1 cellular context compared by ENCODE assay signal in the genomic region with DNA sequence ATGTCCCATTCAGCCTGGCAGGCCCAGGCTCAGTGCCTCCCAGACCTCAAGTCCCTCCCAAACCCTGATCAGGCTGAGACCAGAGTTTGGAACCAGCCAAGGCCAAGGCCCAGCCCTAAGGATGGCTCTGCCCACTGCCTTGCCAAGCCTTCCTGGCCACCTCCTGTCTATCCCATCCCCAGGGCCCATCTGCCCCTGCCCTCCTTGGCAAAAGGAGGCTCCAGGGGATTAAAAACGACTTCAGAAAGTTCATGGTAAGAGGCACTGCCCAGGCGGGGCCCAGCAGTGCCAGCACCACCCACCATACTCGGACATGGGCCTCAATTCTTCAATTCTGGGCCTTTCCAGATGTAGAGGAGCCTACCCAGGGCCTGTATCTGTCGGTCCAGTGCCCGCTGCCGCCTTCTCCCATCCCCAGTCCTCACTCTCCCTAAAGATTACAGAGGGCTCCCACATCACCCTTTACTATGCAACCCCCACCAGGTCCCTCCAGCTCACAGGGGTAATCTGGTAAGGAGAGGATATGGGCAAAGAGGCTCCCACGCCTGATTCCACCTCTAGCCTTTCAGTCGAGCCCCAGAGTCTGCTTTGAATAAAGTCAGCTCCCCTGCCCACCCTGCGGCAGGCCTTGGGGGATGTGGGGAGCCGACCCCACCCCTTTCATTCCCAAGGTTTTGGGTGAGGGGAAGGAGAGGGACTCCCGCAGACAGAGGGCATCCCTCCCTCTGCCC.
TF ChIP-seq lines count a peak whose summit lies in the region.

No MANE protein-coding gene starts in this region.

TF ChIP-seq in K562, 482 proteins besides CTCF, POLR2A, EP300 and RAD21:
- TF ChIP-seq MEF2D (tag; conservative IDR thresholded peaks at IDR 0.05; ENCODE audit: low read depth) = no peak
- TF ChIP-seq FOXA3 (CRISPR knock-in tag; conservative IDR thresholded peaks at IDR 0.05 in 1 of 2, IDR thresholded peaks at IDR 0.05 in 1 of 2) = 0 out of 4 replicates have a peak, but pooled peaks of 1 of the 2 experiments have one; percentile 62
- no peak for TF ChIP-seq DACH1 (IDR thresholded peaks at IDR 0.05; ENCODE audit: partially characterized antibody)
- TF ChIP-seq SMAD1 (IDR thresholded peaks at IDR 0.05; ENCODE audit: low read depth, low read length, partially characterized antibody) = no peak
- TF ChIP-seq, protein P1, sequence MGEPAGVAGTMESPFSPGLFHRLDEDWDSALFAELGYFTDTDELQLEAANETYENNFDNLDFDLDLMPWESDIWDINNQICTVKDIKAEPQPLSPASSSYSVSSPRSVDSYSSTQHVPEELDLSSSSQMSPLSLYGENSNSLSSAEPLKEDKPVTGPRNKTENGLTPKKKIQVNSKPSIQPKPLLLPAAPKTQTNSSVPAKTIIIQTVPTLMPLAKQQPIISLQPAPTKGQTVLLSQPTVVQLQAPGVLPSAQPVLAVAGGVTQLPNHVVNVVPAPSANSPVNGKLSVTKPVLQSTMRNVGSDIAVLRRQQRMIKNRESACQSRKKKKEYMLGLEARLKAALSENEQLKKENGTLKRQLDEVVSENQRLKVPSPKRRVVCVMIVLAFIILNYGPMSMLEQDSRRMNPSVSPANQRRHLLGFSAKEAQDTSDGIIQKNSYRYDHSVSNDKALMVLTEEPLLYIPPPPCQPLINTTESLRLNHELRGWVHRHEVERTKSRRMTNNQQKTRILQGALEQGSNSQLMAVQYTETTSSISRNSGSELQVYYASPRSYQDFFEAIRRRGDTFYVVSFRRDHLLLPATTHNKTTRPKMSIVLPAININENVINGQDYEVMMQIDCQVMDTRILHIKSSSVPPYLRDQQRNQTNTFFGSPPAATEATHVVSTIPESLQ (CRISPR knock-in tag; IDR thresholded peaks at IDR 0.05) = no peak
- TF ChIP-seq JUN (IDR thresholded peaks at IDR 0.05; ENCODE audit: borderline replicate concordance, low read depth, low read length) = no peak
- TF ChIP-seq JUN (CRISPR knock-in tag; IDR thresholded peaks at IDR 0.05; ENCODE audit: borderline replicate concordance) = no peak
- TF ChIP-seq, protein P2, sequence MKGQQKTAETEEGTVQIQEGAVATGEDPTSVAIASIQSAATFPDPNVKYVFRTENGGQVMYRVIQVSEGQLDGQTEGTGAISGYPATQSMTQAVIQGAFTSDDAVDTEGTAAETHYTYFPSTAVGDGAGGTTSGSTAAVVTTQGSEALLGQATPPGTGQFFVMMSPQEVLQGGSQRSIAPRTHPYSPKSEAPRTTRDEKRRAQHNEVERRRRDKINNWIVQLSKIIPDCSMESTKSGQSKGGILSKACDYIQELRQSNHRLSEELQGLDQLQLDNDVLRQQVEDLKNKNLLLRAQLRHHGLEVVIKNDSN (CRISPR knock-in tag; IDR thresholded peaks at IDR 0.05) = 0 out of 2 replicates have a peak, but pooled peaks have one; percentile 8
- TF ChIP-seq, protein P3, sequence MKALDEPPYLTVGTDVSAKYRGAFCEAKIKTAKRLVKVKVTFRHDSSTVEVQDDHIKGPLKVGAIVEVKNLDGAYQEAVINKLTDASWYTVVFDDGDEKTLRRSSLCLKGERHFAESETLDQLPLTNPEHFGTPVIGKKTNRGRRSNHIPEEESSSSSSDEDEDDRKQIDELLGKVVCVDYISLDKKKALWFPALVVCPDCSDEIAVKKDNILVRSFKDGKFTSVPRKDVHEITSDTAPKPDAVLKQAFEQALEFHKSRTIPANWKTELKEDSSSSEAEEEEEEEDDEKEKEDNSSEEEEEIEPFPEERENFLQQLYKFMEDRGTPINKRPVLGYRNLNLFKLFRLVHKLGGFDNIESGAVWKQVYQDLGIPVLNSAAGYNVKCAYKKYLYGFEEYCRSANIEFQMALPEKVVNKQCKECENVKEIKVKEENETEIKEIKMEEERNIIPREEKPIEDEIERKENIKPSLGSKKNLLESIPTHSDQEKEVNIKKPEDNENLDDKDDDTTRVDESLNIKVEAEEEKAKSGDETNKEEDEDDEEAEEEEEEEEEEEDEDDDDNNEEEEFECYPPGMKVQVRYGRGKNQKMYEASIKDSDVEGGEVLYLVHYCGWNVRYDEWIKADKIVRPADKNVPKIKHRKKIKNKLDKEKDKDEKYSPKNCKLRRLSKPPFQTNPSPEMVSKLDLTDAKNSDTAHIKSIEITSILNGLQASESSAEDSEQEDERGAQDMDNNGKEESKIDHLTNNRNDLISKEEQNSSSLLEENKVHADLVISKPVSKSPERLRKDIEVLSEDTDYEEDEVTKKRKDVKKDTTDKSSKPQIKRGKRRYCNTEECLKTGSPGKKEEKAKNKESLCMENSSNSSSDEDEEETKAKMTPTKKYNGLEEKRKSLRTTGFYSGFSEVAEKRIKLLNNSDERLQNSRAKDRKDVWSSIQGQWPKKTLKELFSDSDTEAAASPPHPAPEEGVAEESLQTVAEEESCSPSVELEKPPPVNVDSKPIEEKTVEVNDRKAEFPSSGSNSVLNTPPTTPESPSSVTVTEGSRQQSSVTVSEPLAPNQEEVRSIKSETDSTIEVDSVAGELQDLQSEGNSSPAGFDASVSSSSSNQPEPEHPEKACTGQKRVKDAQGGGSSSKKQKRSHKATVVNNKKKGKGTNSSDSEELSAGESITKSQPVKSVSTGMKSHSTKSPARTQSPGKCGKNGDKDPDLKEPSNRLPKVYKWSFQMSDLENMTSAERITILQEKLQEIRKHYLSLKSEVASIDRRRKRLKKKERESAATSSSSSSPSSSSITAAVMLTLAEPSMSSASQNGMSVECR (CRISPR knock-in tag; IDR thresholded peaks at IDR 0.05) = 0 out of 2 replicates have a peak, but pooled peaks have one; percentile 35
- TF ChIP-seq, protein P4, sequence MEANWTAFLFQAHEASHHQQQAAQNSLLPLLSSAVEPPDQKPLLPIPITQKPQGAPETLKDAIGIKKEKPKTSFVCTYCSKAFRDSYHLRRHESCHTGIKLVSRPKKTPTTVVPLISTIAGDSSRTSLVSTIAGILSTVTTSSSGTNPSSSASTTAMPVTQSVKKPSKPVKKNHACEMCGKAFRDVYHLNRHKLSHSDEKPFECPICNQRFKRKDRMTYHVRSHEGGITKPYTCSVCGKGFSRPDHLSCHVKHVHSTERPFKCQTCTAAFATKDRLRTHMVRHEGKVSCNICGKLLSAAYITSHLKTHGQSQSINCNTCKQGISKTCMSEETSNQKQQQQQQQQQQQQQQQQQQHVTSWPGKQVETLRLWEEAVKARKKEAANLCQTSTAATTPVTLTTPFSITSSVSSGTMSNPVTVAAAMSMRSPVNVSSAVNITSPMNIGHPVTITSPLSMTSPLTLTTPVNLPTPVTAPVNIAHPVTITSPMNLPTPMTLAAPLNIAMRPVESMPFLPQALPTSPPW (CRISPR knock-in tag; IDR thresholded peaks at IDR 0.05) = no peak
- TF ChIP-seq, protein P5, sequence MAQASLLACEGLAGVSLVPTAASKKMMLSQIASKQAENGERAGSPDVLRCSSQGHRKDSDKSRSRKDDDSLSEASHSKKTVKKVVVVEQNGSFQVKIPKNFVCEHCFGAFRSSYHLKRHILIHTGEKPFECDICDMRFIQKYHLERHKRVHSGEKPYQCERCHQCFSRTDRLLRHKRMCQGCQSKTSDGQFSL (CRISPR knock-in tag; IDR thresholded peaks at IDR 0.05) = no peak
- TF ChIP-seq, protein P5 (tag; IDR thresholded peaks at IDR 0.05) = no peak
- TF ChIP-seq, protein P6, sequence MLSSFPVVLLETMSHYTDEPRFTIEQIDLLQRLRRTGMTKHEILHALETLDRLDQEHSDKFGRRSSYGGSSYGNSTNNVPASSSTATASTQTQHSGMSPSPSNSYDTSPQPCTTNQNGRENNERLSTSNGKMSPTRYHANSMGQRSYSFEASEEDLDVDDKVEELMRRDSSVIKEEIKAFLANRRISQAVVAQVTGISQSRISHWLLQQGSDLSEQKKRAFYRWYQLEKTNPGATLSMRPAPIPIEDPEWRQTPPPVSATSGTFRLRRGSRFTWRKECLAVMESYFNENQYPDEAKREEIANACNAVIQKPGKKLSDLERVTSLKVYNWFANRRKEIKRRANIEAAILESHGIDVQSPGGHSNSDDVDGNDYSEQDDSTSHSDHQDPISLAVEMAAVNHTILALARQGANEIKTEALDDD (IDR thresholded peaks at IDR 0.05) = no peak
- TF ChIP-seq, protein P7, sequence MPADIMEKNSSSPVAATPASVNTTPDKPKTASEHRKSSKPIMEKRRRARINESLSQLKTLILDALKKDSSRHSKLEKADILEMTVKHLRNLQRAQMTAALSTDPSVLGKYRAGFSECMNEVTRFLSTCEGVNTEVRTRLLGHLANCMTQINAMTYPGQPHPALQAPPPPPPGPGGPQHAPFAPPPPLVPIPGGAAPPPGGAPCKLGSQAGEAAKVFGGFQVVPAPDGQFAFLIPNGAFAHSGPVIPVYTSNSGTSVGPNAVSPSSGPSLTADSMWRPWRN (IDR thresholded peaks at IDR 0.05; ENCODE audit: low read depth) = no peak
- no peak for TF ChIP-seq HMG20A (CRISPR knock-in tag; conservative IDR thresholded peaks at IDR 0.05)
- TF ChIP-seq ZBTB7A (IDR thresholded peaks at IDR 0.05; ENCODE audit: borderline replicate concordance, control insufficient read depth, low read depth, low read length) = no peak
- TF ChIP-seq, protein P8, sequence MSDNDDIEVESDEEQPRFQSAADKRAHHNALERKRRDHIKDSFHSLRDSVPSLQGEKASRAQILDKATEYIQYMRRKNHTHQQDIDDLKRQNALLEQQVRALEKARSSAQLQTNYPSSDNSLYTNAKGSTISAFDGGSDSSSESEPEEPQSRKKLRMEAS (CRISPR knock-in tag; IDR thresholded peaks at IDR 0.05) = 0 out of 2 replicates have a peak, but pooled peaks have one; percentile 16
